ENCODE assay signal across 1 cellular context in genomic region chrX:154116514-154116913, GRCh38.
TF ChIP-seq lines count a peak whose summit lies in the region.

No MANE protein-coding gene starts in this region.

TF ChIP-seq in GM23338, 12 proteins besides CTCF, POLR2A, EP300 and RAD21 (continued from another document):
- TF ChIP-seq ZNF462 (CRISPR knock-in tag; IDR thresholded peaks at IDR 0.05) (no peak), JUNB (IDR thresholded peaks at IDR 0.05; ENCODE audit: unreplicated experiment) (no peak), NANOG (IDR thresholded peaks at IDR 0.05; ENCODE audit: borderline replicate concordance) (no peak), ETS1 (IDR thresholded peaks at IDR 0.05) (no peak), CREB1 (CRISPR knock-in tag; IDR thresholded peaks at IDR 0.05; ENCODE audit: low read depth) (no peak), POLR2AphosphoS5 (IDR thresholded peaks at IDR 0.05; ENCODE audit: low read depth) (no peak)
